In the genomic region with DNA sequence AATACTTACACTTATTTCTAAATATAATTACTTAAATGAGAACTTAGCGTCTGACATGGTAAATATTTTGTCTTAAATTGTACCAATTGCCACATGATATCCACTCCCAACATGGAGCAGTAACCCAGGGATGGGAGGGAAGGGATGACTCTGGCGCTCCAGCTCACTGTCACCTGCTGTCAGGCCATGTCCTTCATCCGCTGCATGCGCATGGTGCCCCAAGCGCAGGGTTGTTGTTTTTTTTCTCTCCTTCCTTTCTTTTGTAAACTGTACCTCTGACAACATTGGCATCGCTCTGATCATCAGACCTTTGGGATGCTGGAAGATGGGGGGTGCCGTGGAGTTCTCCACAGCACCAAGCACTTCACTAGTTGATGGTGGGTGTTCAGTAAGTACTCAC, we compare ENCODE assay signal across 29 cellular contexts.
"Had no signal": no experiment of that assay in that cellular context is flagged by ENCODE, and none has a peak within 500 bp of the region (broad histone marks: within the 10 kb centered on the region; RNA-seq: fewer than 3 reads in every experiment).

No MANE protein-coding gene starts in this region.

- H3K27me3 ChIP-seq: stomach, suprapubic skin, testis, thyroid gland, tibial artery, tibial nerve, transverse colon, upper lobe of left lung, upper lobe of right lung, uterus, vagina had no signal

- H3K27ac ChIP-seq: stomach, suprapubic skin, testis, thoracic aorta, thyroid gland, tibial artery, tibial nerve, transverse colon, upper lobe of left lung, upper lobe of right lung, uterus, vagina had no signal

- DNase-seq: stimulated activated CD4-positive, alpha-beta T cell treated with anti-CD3 and anti-CD28 coated beads, Interleukin-2, amount 100 ng/mL, for 48 hours; stimulated activated CD4-positive, alpha-beta T cell treated with anti-CD3 and anti-CD28 coated beads, Interleukin-4, amount 100 ng/mL, for 1 hour; stimulated activated CD4-positive, alpha-beta T cell treated with anti-CD3 and anti-CD28 coated beads, Interleukin-4, amount 100 ng/mL, for 24 hours; stimulated activated CD4-positive, alpha-beta T cell treated with anti-CD3 and anti-CD28 coated beads, Interleukin-4, amount 100 ng/mL, for 4 hours; stimulated activated CD8-positive, alpha-beta memory T cell treated with anti-CD3 and anti-CD28 coated beads, Interleukin-4, amount 100 ng/mL, for 48 hours; stimulated activated naive B cell treated with anti-CD40 and anti-IgM and Interleukin-4, amounts not matched to agents 10 μg/mL and 1 μg/mL and 100 μg/mL, for 72 hours; stimulated activated naive CD4-positive, alpha-beta T cell; stimulated activated naive CD4-positive, alpha-beta T cell treated with Interleukin-2 at 50 U/mL for 16 hours; stimulated activated naive CD8-positive, alpha-beta T cell treated with anti-CD3 and anti-CD28 coated beads, Interleukin-15, amount 100 ng/mL, for 72 hours; stimulated activated naive CD8-positive, alpha-beta T cell treated with anti-CD3 and anti-CD28 coated beads, Interleukin-15, Interleukin-2, amounts not matched to agents 100 U/mL and 50 U/mL, for 24 hours; stomach; substantia nigra; testis; thyroid gland; tibial artery; transverse colon; trophoblast cell; upper lobe of left lung; upper lobe of right lung; uterus had no signal

- H3K36me3 Mint-ChIP-seq: stimulated activated memory B cell treated with anti-CD40 and anti-IgM and Interleukin-4, amounts not matched to agents 10 μg/mL and 1 μg/mL and 100 μg/mL, for 72 hours; stimulated activated naive B cell treated with anti-CD40 and anti-IgM and Interleukin-4, amounts not matched to agents 10 μg/mL and 1 μg/mL and 100 μg/mL, for 72 hours had no signal

- FAIRE-seq: urothelium cell line had no signal

- H3K4me3 ChIP-seq: stomach, suprapubic skin, testis, thoracic aorta, thyroid gland, tibial artery, tibial nerve, transverse colon, upper lobe of left lung, upper lobe of right lung, uterus, vagina had no signal

- H3K4me1 ChIP-seq: suprapubic skin, testis, thyroid gland, tibial artery, tibial nerve, transverse colon, upper lobe of left lung, upper lobe of right lung, uterus, vagina had no signal

- H3K27me3 Mint-ChIP-seq: stimulated activated memory B cell treated with anti-CD40 and anti-IgM and Interleukin-4, amounts not matched to agents 10 μg/mL and 1 μg/mL and 100 μg/mL, for 72 hours; stimulated activated naive B cell treated with anti-CD40 and anti-IgM and Interleukin-4, amounts not matched to agents 10 μg/mL and 1 μg/mL and 100 μg/mL, for 72 hours; stimulated activated naive CD8-positive, alpha-beta T cell treated with anti-CD3 and anti-CD28 coated beads, Interleukin-15, amount 100 ng/mL, for 72 hours; stimulated activated naive CD8-positive, alpha-beta T cell treated with anti-CD3 and anti-CD28 coated beads, Interleukin-15, Interleukin-2, amounts not matched to agents 100 ng/mL and 50 ng/mL, for 24 hours; type B pancreatic cell had no signal

- H3K4me1 Mint-ChIP-seq: stimulated activated memory B cell treated with anti-CD40 and anti-IgM and Interleukin-4, amounts not matched to agents 10 μg/mL and 1 μg/mL and 100 μg/mL, for 72 hours; stimulated activated naive B cell treated with anti-CD40 and anti-IgM and Interleukin-4, amounts not matched to agents 10 μg/mL and 1 μg/mL and 100 μg/mL, for 72 hours; stimulated activated naive CD8-positive, alpha-beta T cell treated with anti-CD3 and anti-CD28 coated beads, Interleukin-15, amount 100 ng/mL, for 72 hours had no signal

- ATAC-seq: stimulated activated effector memory CD8-positive, alpha-beta T cell treated with anti-CD3 and anti-CD28 coated beads, Interleukin-12 subunit alpha, Interleukin-12 subunit beta, amount 100 ng/mL, for 72 hours; stimulated activated memory B cell treated with anti-CD40 and anti-IgM and Interleukin-4, amounts not matched to agents 10 μg/mL and 1 μg/mL and 100 μg/mL, for 72 hours; stimulated activated naive B cell treated with anti-CD40 and anti-IgM and Interleukin-4, amounts not matched to agents 10 μg/mL and 1 μg/mL and 100 μg/mL, for 72 hours; stimulated activated naive CD8-positive, alpha-beta T cell treated with anti-CD3 and anti-CD28 coated beads, Interleukin-15, amount 100 ng/mL, for 72 hours; stimulated activated naive CD8-positive, alpha-beta T cell treated with anti-CD3 and anti-CD28 coated beads, Interleukin-15, Interleukin-2, amounts not matched to agents 100 U/mL and 50 U/mL, for 24 hours; upper lobe of right lung had no signal

- H3K4me3 Mint-ChIP-seq: stimulated activated effector memory CD8-positive, alpha-beta T cell treated with anti-CD3 and anti-CD28 coated beads, Interleukin-12 subunit alpha, Interleukin-12 subunit beta, amount 100 ng/mL, for 72 hours; stimulated activated memory B cell treated with anti-CD40 and anti-IgM and Interleukin-4, amounts not matched to agents 10 μg/mL and 1 μg/mL and 100 μg/mL, for 72 hours; stimulated activated naive B cell treated with anti-CD40 and anti-IgM and Interleukin-4, amounts not matched to agents 10 μg/mL and 1 μg/mL and 100 μg/mL, for 72 hours; stimulated activated naive CD8-positive, alpha-beta T cell treated with anti-CD3 and anti-CD28 coated beads, Interleukin-15, amount 100 ng/mL, for 72 hours; stimulated activated naive CD8-positive, alpha-beta T cell treated with anti-CD3 and anti-CD28 coated beads, Interleukin-15, Interleukin-2, amounts not matched to agents 100 ng/mL and 50 ng/mL, for 24 hours; type B pancreatic cell had no signal

- H3K27ac Mint-ChIP-seq: stimulated activated memory B cell treated with anti-CD40 and anti-IgM and Interleukin-4, amounts not matched to agents 10 μg/mL and 1 μg/mL and 100 μg/mL, for 72 hours; stimulated activated naive B cell treated with anti-CD40 and anti-IgM and Interleukin-4, amounts not matched to agents 10 μg/mL and 1 μg/mL and 100 μg/mL, for 72 hours; stimulated activated naive CD8-positive, alpha-beta T cell treated with anti-CD3 and anti-CD28 coated beads, Interleukin-15, amount 100 ng/mL, for 72 hours; stimulated activated naive CD8-positive, alpha-beta T cell treated with anti-CD3 and anti-CD28 coated beads, Interleukin-15, Interleukin-2, amounts not matched to agents 100 ng/mL and 50 ng/mL, for 24 hours; type B pancreatic cell had no signal

- H3K9me3 Mint-ChIP-seq: stimulated activated naive CD8-positive, alpha-beta T cell treated with anti-CD3 and anti-CD28 coated beads, Interleukin-15, Interleukin-2, amounts not matched to agents 100 ng/mL and 50 ng/mL, for 24 hours; type B pancreatic cell had no signal

- H3K36me3 ChIP-seq: thoracic aorta, thyroid gland, upper lobe of right lung, uterus, vagina had no signal

- H3K9me3 ChIP-seq: stomach, suprapubic skin, testis, thoracic aorta, thyroid gland, tibial artery, transverse colon, upper lobe of left lung, upper lobe of right lung, uterus, vagina had no signal
